ENCODE assay signal across 1 cellular context in genomic region chr11:103112364-103112763, GRCh38.
TF ChIP-seq lines count a peak whose summit lies in the region.

No MANE protein-coding gene starts in this region.

TF ChIP-seq in neural cell, 6 proteins besides CTCF, POLR2A, EP300 and RAD21 (continued from another document):
- no peak for TF ChIP-seq EZH2 (IDR thresholded peaks at IDR 0.05; ENCODE audit: borderline replicate concordance, insufficient read depth, low read length, poor library complexity, severe bottlenecking)
TF ChIP-seq in neural cell: peak in this region for 0.
